In the genomic region with DNA sequence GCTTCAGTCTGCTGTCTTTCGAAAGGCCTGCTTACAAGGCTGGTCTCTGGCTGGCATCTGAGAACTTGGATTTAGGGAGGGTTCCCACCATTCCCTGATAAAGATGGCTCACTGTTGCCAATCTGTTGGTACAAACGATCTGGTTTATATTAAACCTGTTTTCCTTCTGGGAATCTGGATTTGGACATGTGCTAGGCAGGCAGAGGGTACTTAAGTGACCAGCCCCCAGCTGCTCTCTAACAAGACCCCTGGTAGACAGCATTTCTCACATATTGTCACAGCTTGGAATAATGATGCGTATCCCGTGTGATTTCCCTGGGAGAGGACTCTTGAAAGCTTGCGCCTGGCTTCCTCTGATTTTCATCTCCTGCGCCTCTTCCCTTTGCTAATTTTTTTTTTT, we compare ENCODE assay signal across 24 cellular contexts. TPM values are rescaled to one million over a fixed set of nuclear protein-coding genes. Genes with fewer than 3 reads are reported as not detected.
A peak's percentile ranks its signal among the peaks of the same experiment; 100 is the strongest.
DNase-seq lines count a peak whose midpoint lies in the region; ATAC-seq and TF ChIP-seq lines count a peak whose summit lies in the region.
"Had no signal": no experiment of that assay in that cellular context is flagged by ENCODE, and none has a peak within 500 bp of the region (broad histone marks: within the 10 kb centered on the region; RNA-seq: fewer than 3 reads in every experiment).

No MANE protein-coding gene starts in this region.

- H3K4me3 Mint-ChIP-seq in activated naive CD8-positive, alpha-beta T cell treated with anti-CD3 and anti-CD28 coated beads, Interleukin-2, amount 10 ng/mL, durations not matched to agents 7 days and 5 days: no peak overlapping the region
- H3K4me3 Mint-ChIP-seq in activated naive CD8-positive, alpha-beta T cell treated with anti-CD3 and anti-CD28 coated beads, Interleukin-2, amount 50 U/mL, for 24 hours: no peak overlapping the region
- H3K4me3 Mint-ChIP-seq in central memory CD8-positive, alpha-beta T cell: no peak overlapping the region
- H3K4me3 Mint-ChIP-seq: activated CD8-positive, alpha-beta T cell treated with anti-CD3 and anti-CD28 coated beads for 36 hours; T-cell had no signal

- peaks cover 100% of the 10 kb centered on the region for H3K79me2 ChIP-seq in HCT116 (ENCODE audit: insufficient read depth, low read length)
- peaks cover 100% of the 10 kb centered on the region for H3K79me2 ChIP-seq in smooth muscle cell (ENCODE audit: low read depth)

- H3K9ac ChIP-seq in HCT116 (ENCODE audit: low read length) (0 out of 2 replicates have a peak overlapping the region, but pooled peaks have one; percentile 2), smooth muscle cell (ENCODE audit: low read depth) (no peak overlapping the region)

- CTCF ChIA-PET in HCT116 (lab: Charles Lee): no interaction called here

- TF ChIP-seq RAD21 in HCT116 (IDR thresholded peaks at IDR 0.05; ENCODE audit: low read depth): no peak

- H3K4me3 ChIP-seq in HCT116 (replicated peaks in 1 of 2; ENCODE audit: low read depth in 1 of 2, low read length in 2 of 2) (no peak overlapping the region), gastrocnemius medialis (no peak overlapping the region), smooth muscle cell (no peak overlapping the region)
- H3K4me3 ChIP-seq: BLaER1 treated with 17β-estradiol and CSF1 and Interleukin-3, amounts not matched to agents 10 nM and 100 nM; suprapubic skin; uterus had no signal

- H3K4me2 ChIP-seq in HCT116 (ENCODE audit: low read length) (no peak overlapping the region), smooth muscle cell (no peak overlapping the region)

- WGBS in smooth muscle cell (ENCODE audit: low lambda C conversion rate): 95% methylated on average over 6 of the region's 6 CpGs

- H3K4me1 ChIP-seq in HCT116 (ENCODE audit: control insufficient read depth in 1 of 2, insufficient read depth in 2 of 2, low read length in 2 of 2) (peaks cover 15 to 38% of the 10 kb centered on the region in 2 experiments), gastrocnemius medialis (peaks cover 84 to 87% of the 10 kb centered on the region in 2 donors), smooth muscle cell (ENCODE audit: low read depth) (no peaks in the 10 kb centered on the region)

- H3K36me3 Mint-ChIP-seq in activated naive CD8-positive, alpha-beta T cell treated with anti-CD3 and anti-CD28 coated beads, Interleukin-2, amount 10 ng/mL, durations not matched to agents 7 days and 5 days: peaks cover 24% of the 10 kb centered on the region
- H3K36me3 Mint-ChIP-seq in activated naive CD8-positive, alpha-beta T cell treated with anti-CD3 and anti-CD28 coated beads, Interleukin-2, amount 50 U/mL, for 24 hours (ENCODE audit: low read depth): peaks cover 52% of the 10 kb centered on the region
- peaks cover 26% of the 10 kb centered on the region for H3K36me3 Mint-ChIP-seq in central memory CD8-positive, alpha-beta T cell (ENCODE audit: insufficient read depth)

- intact Hi-C loops in HCT116 (cut with micrococcal nuclease): no loop called here
- intact Hi-C loops in gastrocnemius medialis (cut with DNase I; ENCODE audit: low total_unique reads): no loop called here

- BruUV-seq in HCT116 (replicated peaks; lab: Mats Ljungman, UMichigan): no TSS peak

- TF ChIP-seq POLR2A in HCT116 (IDR thresholded peaks at IDR 0.05; ENCODE audit: borderline replicate concordance, extremely low read depth, insufficient read depth, insufficient read length): no peak
- no peak for TF ChIP-seq POLR2A in gastrocnemius medialis (IDR thresholded peaks at IDR 0.05)

- no peaks in the 10 kb centered on the region for H3K9me3 ChIP-seq in HCT116 (ENCODE audit: control insufficient read depth in 1 of 2, insufficient read depth in 1 of 2, low read depth in 1 of 2, low read length in 2 of 2)
- H3K9me3 ChIP-seq in gastrocnemius medialis: no peaks in the 10 kb centered on the region
- no peaks in the 10 kb centered on the region for H3K9me3 ChIP-seq in smooth muscle cell (replicated peaks; ENCODE audit: low read depth)
- H3K9me3 ChIP-seq: BLaER1 treated with 17β-estradiol and CSF1 and Interleukin-3, amounts not matched to agents 10 nM and 100 nM; suprapubic skin; uterus had no signal

- H3K27me3 ChIP-seq in HCT116 (ENCODE audit: insufficient read depth, low read length) (no peaks in the 10 kb centered on the region), gastrocnemius medialis (no peaks in the 10 kb centered on the region), smooth muscle cell (ENCODE audit: low read depth) (no peaks in the 10 kb centered on the region)
- H3K27me3 ChIP-seq: BLaER1 treated with 17β-estradiol and CSF1 and Interleukin-3, amounts not matched to agents 10 nM and 100 nM; suprapubic skin; uterus had no signal

- H3K9me3 Mint-ChIP-seq in activated naive CD8-positive, alpha-beta T cell treated with anti-CD3 and anti-CD28 coated beads, Interleukin-2, amount 10 ng/mL, durations not matched to agents 7 days and 5 days: no peaks in the 10 kb centered on the region
- no peaks in the 10 kb centered on the region for H3K9me3 Mint-ChIP-seq in activated naive CD8-positive, alpha-beta T cell treated with anti-CD3 and anti-CD28 coated beads, Interleukin-2, amount 50 U/mL, for 24 hours
- H3K9me3 Mint-ChIP-seq in central memory CD8-positive, alpha-beta T cell: no peaks in the 10 kb centered on the region
- H3K9me3 Mint-ChIP-seq: activated CD8-positive, alpha-beta T cell treated with anti-CD3 and anti-CD28 coated beads for 36 hours; T-cell had no signal

- H3K36me3 ChIP-seq in HCT116 (ENCODE audit: control insufficient read depth in 1 of 2, insufficient read depth in 2 of 2, low read length in 2 of 2) (peaks cover 12 to 15% of the 10 kb centered on the region in 2 experiments; a peak in 3 of 4 replicates), gastrocnemius medialis (peaks cover 0 to 8% of the 10 kb centered on the region in 2 donors), smooth muscle cell (ENCODE audit: low read depth) (no peaks in the 10 kb centered on the region)
- H3K36me3 ChIP-seq: uterus had no signal

- peaks cover 18% of the 10 kb centered on the region for H3K4me1 Mint-ChIP-seq in activated naive CD8-positive, alpha-beta T cell treated with anti-CD3 and anti-CD28 coated beads, Interleukin-2, amount 10 ng/mL, durations not matched to agents 7 days and 5 days
- H3K4me1 Mint-ChIP-seq in activated naive CD8-positive, alpha-beta T cell treated with anti-CD3 and anti-CD28 coated beads, Interleukin-2, amount 50 U/mL, for 24 hours: peaks cover 42% of the 10 kb centered on the region
- H3K4me1 Mint-ChIP-seq in central memory CD8-positive, alpha-beta T cell: peaks cover 49% of the 10 kb centered on the region

- RAD21 ChIA-PET in HCT116 (lab: Charles Lee; ENCODE audit: low non-redundant PET in 1 of 2, low total read pairs in 2 of 2, uncharacterized antibody in 2 of 2, unreplicated experiment in 2 of 2): no interaction called here

- POLR2A ChIA-PET in activated naive CD8-positive, alpha-beta T cell treated with anti-CD3 and anti-CD28 coated beads, Interleukin-2, amount 10 ng/mL, durations not matched to agents 7 days and 5 days (lab: Charles Lee): no interaction called here
- POLR2A ChIA-PET in HCT116 (lab: Charles Lee): no interaction called here

- H3K27ac Mint-ChIP-seq in activated naive CD8-positive, alpha-beta T cell treated with anti-CD3 and anti-CD28 coated beads, Interleukin-2, amount 10 ng/mL, durations not matched to agents 7 days and 5 days: peak overlapping the region; percentile 25
- no peak overlapping the region for H3K27ac Mint-ChIP-seq in activated naive CD8-positive, alpha-beta T cell treated with anti-CD3 and anti-CD28 coated beads, Interleukin-2, amount 50 U/mL, for 24 hours
- peak overlapping the region; percentile 44 for H3K27ac Mint-ChIP-seq in central memory CD8-positive, alpha-beta T cell (ENCODE audit: low read depth)
- H3K27ac Mint-ChIP-seq: activated CD8-positive, alpha-beta T cell treated with anti-CD3 and anti-CD28 coated beads for 36 hours; T-cell had no signal

- H3K27ac ChIP-seq in HCT116 (ENCODE audit: low read depth, low read length): no peak overlapping the region
- H3K27ac ChIP-seq in gastrocnemius medialis: peak overlapping the region; percentile 97 to 100 (median 98)
- H3K27ac ChIP-seq in smooth muscle cell (ENCODE audit: low read depth): no peak overlapping the region
- H3K27ac ChIP-seq: BLaER1 treated with 17β-estradiol and CSF1 and Interleukin-3, amounts not matched to agents 10 nM and 100 nM; suprapubic skin had no signal

- H2AFZ ChIP-seq in HCT116 (ENCODE audit: low read depth, low read length, poor library complexity, severe bottlenecking) (no peak overlapping the region), smooth muscle cell (ENCODE audit: low read depth) (no peak overlapping the region)

- H4K20me1 ChIP-seq in HCT116 (ENCODE audit: insufficient read depth): peaks cover 38% of the 10 kb centered on the region; the same call in 1 of the 2 replicates
- H4K20me1 ChIP-seq in smooth muscle cell (ENCODE audit: low read depth): peaks cover 100% of the 10 kb centered on the region

- in situ Hi-C loops in gastrocnemius medialis (cut with MboI; ENCODE audit: low sequenced_read_pairs in 4 of 4): no loop called here

- no peaks in the 10 kb centered on the region for H3K9me2 ChIP-seq in HCT116 (ENCODE audit: insufficient read depth)

- no peak for DNase-seq in activated naive CD8-positive, alpha-beta T cell treated with anti-CD3 and anti-CD28 coated beads, Interleukin-2, amount 10 ng/mL, durations not matched to agents 7 days and 5 days
- no peak for DNase-seq in activated naive CD8-positive, alpha-beta T cell treated with anti-CD3 and anti-CD28 coated beads, Interleukin-2, amount 50 U/mL, for 24 hours
- DNase-seq in HCT116 (ENCODE audit: low read depth, low spot score) (no peak), gastrocnemius medialis (no peak), smooth muscle cell (lab: John Stamatoyannopoulos, UW; ENCODE audit: unreplicated experiment) (no peak), NCI-H345 (lab: John Stamatoyannopoulos, UW) (no peak)
- no peak for DNase-seq in central memory CD8-positive, alpha-beta T cell (ENCODE audit: low spot score in 2 of 2)
- DNase-seq: activated CD4-positive, alpha-beta T cell treated with anti-CD3 and anti-CD28 coated beads for 1 hour; activated CD8-positive, alpha-beta T cell treated with anti-CD3 and anti-CD28 coated beads for 36 hours; activated naive CD4-positive, alpha-beta T cell; caudate nucleus; mammary epithelial cell; NCI-H1048; NCI-H187 treated with DMSO at 0.1 percent for 48 hours; NCI-H446; PC-3; SIG-M5; small intestine; stimulated activated CD4-positive, alpha-beta T cell treated with anti-CD3 and anti-CD28 coated beads, Interleukin-2, amount 100 ng/mL, for 24 hours; T-cell; uterus had no signal

- peaks cover 9% of the 10 kb centered on the region for H3F3A ChIP-seq in smooth muscle cell (ENCODE audit: low read depth)

- H3K27me3 Mint-ChIP-seq in activated naive CD8-positive, alpha-beta T cell treated with anti-CD3 and anti-CD28 coated beads, Interleukin-2, amount 10 ng/mL, durations not matched to agents 7 days and 5 days: no peaks in the 10 kb centered on the region
- no peaks in the 10 kb centered on the region for H3K27me3 Mint-ChIP-seq in activated naive CD8-positive, alpha-beta T cell treated with anti-CD3 and anti-CD28 coated beads, Interleukin-2, amount 50 U/mL, for 24 hours
- no peaks in the 10 kb centered on the region for H3K27me3 Mint-ChIP-seq in central memory CD8-positive, alpha-beta T cell
- H3K27me3 Mint-ChIP-seq: activated CD8-positive, alpha-beta T cell treated with anti-CD3 and anti-CD28 coated beads for 36 hours; T-cell had no signal

- no peak for ATAC-seq in activated naive CD8-positive, alpha-beta T cell treated with anti-CD3 and anti-CD28 coated beads, Interleukin-2, amount 10 ng/mL, durations not matched to agents 7 days and 5 days (ENCODE audit: low read depth)
- no peak for ATAC-seq in activated naive CD8-positive, alpha-beta T cell treated with anti-CD3 and anti-CD28 coated beads, Interleukin-2, amount 50 U/mL, for 24 hours
- ATAC-seq in HCT116 (no peak), gastrocnemius medialis (no peak), GM18498 (IDR thresholded peaks at IDR 0.05; ENCODE audit: unreplicated experiment) (no peak)
- ATAC-seq in central memory CD8-positive, alpha-beta T cell (replicated peaks; ENCODE audit: extremely low read depth, poor library complexity, severe bottlenecking): no peak
- ATAC-seq: activated CD8-positive, alpha-beta T cell treated with anti-CD3 and anti-CD28 coated beads for 36 hours; PC-3; T-cell had no signal

- TF ChIP-seq CTCF in HCT116 (IDR thresholded peaks at IDR 0.05 in 2 of 3, conservative IDR thresholded peaks at IDR 0.05 in 1 of 3; ENCODE audit: borderline replicate concordance in 1 of 3, insufficient read depth in 1 of 3, low read depth in 2 of 3, low read length in 2 of 3): no peak
- TF ChIP-seq CTCF in gastrocnemius medialis (IDR thresholded peaks at IDR 0.05 in 4 of 5, conservative IDR thresholded peaks at IDR 0.05 in 1 of 5): no peak
- no peak for TF ChIP-seq CTCF in smooth muscle cell (IDR thresholded peaks at IDR 0.05; ENCODE audit: borderline replicate concordance, insufficient read depth, poor library complexity, severe bottlenecking)

RNA-seq across cellular contexts. Expression of a gene that starts 21.6 kb away (rescaled TPM):
- 10 to 100 TPM; 62.7 to 66.5 TPM for total RNA-seq in activated naive CD8-positive, alpha-beta T cell treated with anti-CD3 and anti-CD28 coated beads, Interleukin-2, amount 10 ng/mL, durations not matched to agents 7 days and 5 days
- total RNA-seq in HCT116 (2021; ENCODE audit: unreplicated experiment) (170 TPM), gastrocnemius medialis (100 to 1,000 TPM; 119 to 262 (median 179) TPM), smooth muscle cell (132 and 142 TPM in 2 replicates)
- polyA plus RNA-seq in HCT116 (2012): 81.0 and 84.8 TPM in 2 replicates
- polyA plus RNA-seq in smooth muscle cell: 17.6 and 21.1 TPM in 2 replicates

RNA-seq across cellular contexts. Expression of a gene that starts 34.7 kb away (rescaled TPM):
- total RNA-seq in activated naive CD8-positive, alpha-beta T cell treated with anti-CD3 and anti-CD28 coated beads, Interleukin-2, amount 10 ng/mL, durations not matched to agents 7 days and 5 days: 10 to 100 TPM; 43.3 to 47.9 TPM
- total RNA-seq in HCT116 (2021; ENCODE audit: unreplicated experiment): 524 TPM
- 568 and 601 TPM in 2 replicates for polyA plus RNA-seq in HCT116 (2012)
- 1,000 to 10,000 TPM; 1,878 to 2,898 (median 2,185) TPM for total RNA-seq in gastrocnemius medialis
- total RNA-seq in smooth muscle cell: 374 and 484 TPM in 2 replicates
- polyA plus RNA-seq in smooth muscle cell: 1,842 and 2,006 TPM in 2 replicates

Comparison
In these comparisons a context has a peak if more than half of its experiments do, and no peak if none do; other contexts are left out.
1. H3K27ac ChIP-seq: peak in gastrocnemius medialis (4 of 4); none in HCT116 (single experiment) and smooth muscle cell (single experiment).